In genomic region chr17:38421871-38422819, GRCh38 we compare ENCODE assay signal across 2 cellular contexts.
TF ChIP-seq lines count a peak whose summit lies in the region.

No MANE protein-coding gene starts in this region.

TF ChIP-seq in H1, 55 proteins besides CTCF, POLR2A, EP300 and RAD21:
- TF ChIP-seq GABPA (IDR thresholded peaks at IDR 0.05; ENCODE audit: borderline replicate concordance, insufficient read depth, low read length) (no peak), HDAC6 (IDR thresholded peaks at IDR 0.05; ENCODE audit: low read depth, low read length) (no peak), PHF8 (conservative IDR thresholded peaks at IDR 0.05; ENCODE audit: low read depth, low read length) (no peak), CEBPB (IDR thresholded peaks at IDR 0.05; ENCODE audit: low read depth, low read length) (no peak), YY1 (IDR thresholded peaks at IDR 0.05; ENCODE audit: low read depth, low read length) (no peak), TEAD4 (IDR thresholded peaks at IDR 0.05; ENCODE audit: low read depth, low read length) (no peak), BACH1 (IDR thresholded peaks at IDR 0.05; ENCODE audit: low read length) (no peak)
TF ChIP-seq in H1: peak in this region for 0.

TF ChIP-seq in neural cell, 6 proteins besides CTCF, POLR2A, EP300 and RAD21:
- TF ChIP-seq SMC3 (conservative IDR thresholded peaks at IDR 0.05; ENCODE audit: poor library complexity), result no peak
- TF ChIP-seq TAF1 (IDR thresholded peaks at IDR 0.05; ENCODE audit: low read depth), result no peak
- TF ChIP-seq POLR2AphosphoS5 (IDR thresholded peaks at IDR 0.05), result no peak
- no peak for TF ChIP-seq REST (IDR thresholded peaks at IDR 0.05; ENCODE audit: borderline replicate concordance)
- no peak for TF ChIP-seq MXI1 (conservative IDR thresholded peaks at IDR 0.05; ENCODE audit: poor library complexity, severe bottlenecking)
- TF ChIP-seq EZH2 (IDR thresholded peaks at IDR 0.05; ENCODE audit: borderline replicate concordance, insufficient read depth, low read length, poor library complexity, severe bottlenecking), result no peak
TF ChIP-seq in neural cell: peak in this region for 0.
